In the genomic region with DNA sequence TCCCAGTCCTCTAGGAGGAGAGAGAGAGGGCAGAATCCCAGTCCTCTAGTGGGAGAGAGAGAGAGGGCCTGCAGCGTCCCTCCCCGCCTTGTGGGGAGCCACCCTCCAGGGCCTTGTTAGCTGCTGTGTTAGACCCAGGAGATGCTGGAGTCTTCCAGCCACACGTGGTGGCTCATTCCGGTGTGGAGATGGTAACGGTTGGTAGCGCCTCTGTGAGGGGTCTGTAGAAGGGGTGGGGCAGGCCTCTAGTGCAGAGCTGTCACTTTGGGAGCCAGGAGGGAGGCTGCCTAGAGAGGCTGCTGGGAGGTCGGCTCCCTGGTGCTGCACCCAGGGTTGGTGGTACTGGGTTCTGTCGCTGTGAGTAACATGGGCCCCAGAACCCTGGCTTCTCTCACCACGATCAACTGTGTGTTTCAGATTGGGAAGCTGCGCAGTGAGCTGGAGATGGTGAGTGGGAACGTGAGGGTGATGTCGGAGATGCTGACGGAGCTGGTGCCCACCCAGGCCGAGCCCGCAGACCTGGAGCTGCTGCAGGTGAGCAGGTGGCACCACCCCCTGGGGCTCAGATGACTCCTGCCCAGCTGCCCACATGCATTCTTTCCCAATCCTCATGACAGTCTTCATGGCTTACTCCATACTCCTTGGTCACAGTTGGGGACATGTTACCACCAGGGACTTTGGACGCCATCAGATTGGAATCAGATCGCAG, we compare ENCODE assay signal across 23 cellular contexts.
"Had no signal": no experiment of that assay in that cellular context is flagged by ENCODE, and none has a peak within 500 bp of the region (broad histone marks: within the 10 kb centered on the region; RNA-seq: fewer than 3 reads in every experiment).

No MANE protein-coding gene starts in this region.

- H3K4me1 Mint-ChIP-seq: WTC11 had no signal

- H3K9me3 ChIP-seq: adrenal gland, stomach, transverse colon, uterus had no signal

- DNase-seq: activated naive CD4-positive, alpha-beta T cell; activated T-cell treated with anti-CD3 and anti-CD28 coated beads, Interleukin-2, amount 50 U/mL, for 24 hours; adrenal gland; cerebellar nuclear complex; immature natural killer cell; kidney glomerular epithelial cell; midbrain; stimulated activated CD4-positive, alpha-beta T cell treated with anti-CD3 and anti-CD28 coated beads, Interleukin-12 subunit alpha, Interleukin-12 subunit beta, amount 100 ng/mL, for 4 hours; stimulated activated CD4-positive, alpha-beta T cell treated with anti-CD3 and anti-CD28 coated beads, Interleukin-4, amount 100 ng/mL, for 4 hours; stomach; T-helper 1 cell; T1000; transverse colon; uterus had no signal

- H3K9me3 Mint-ChIP-seq: activated T-cell treated with anti-CD3 and anti-CD28 coated beads, Interleukin-2, amount 50 U/mL, for 24 hours; activated T-helper 2 cell treated with anti-CD3 and anti-CD28 coated beads, Interferon-gamma antibody, Interleukin-2, Interleukin-4, amounts not matched to agents 10 μg/mL and 5 μg/mL and 100 μg/mL, durations not matched to agents 14 hours and 24 hours and 36 hours; immature natural killer cell; natural killer cell treated with Interleukin-12 subunit alpha and Interleukin-12 subunit beta and Interleukin-15 and Interleukin-18, amount 100 ng/mL, for 72 hours; WTC11 had no signal

- FAIRE-seq: astrocyte, endometrium had no signal

- H3K27ac ChIP-seq: coronary artery, parathyroid adenoma, transverse colon, uterus had no signal

- H3K4me3 ChIP-seq: adrenal gland, coronary artery, stomach, transverse colon, uterus had no signal

- H3K27me3 Mint-ChIP-seq: activated naive CD8-positive, alpha-beta T cell; activated T-cell treated with anti-CD3 and anti-CD28 coated beads, Interleukin-2, amount 50 U/mL, for 24 hours; natural killer cell treated with Interleukin-12 subunit alpha and Interleukin-12 subunit beta and Interleukin-15 and Interleukin-18, amount 100 ng/mL, for 72 hours had no signal

- H3K27me3 ChIP-seq: adrenal gland, stomach, transverse colon, uterus had no signal

- H3K36me3 ChIP-seq: uterus had no signal

- ATAC-seq: natural killer cell treated with Interleukin-12 subunit alpha and Interleukin-12 subunit beta and Interleukin-15 and Interleukin-18, amount 100 ng/mL, for 72 hours; right cardiac atrium; WTC11 had no signal

- H3K27ac Mint-ChIP-seq: activated naive CD8-positive, alpha-beta T cell; activated T-cell treated with anti-CD3 and anti-CD28 coated beads, Interleukin-2, amount 50 U/mL, for 24 hours; activated T-helper 2 cell treated with anti-CD3 and anti-CD28 coated beads, Interferon-gamma antibody, Interleukin-2, Interleukin-4, amounts not matched to agents 10 μg/mL and 5 μg/mL and 100 μg/mL, durations not matched to agents 14 hours and 24 hours and 36 hours; natural killer cell treated with Interleukin-12 subunit alpha and Interleukin-12 subunit beta and Interleukin-15 and Interleukin-18, amount 100 ng/mL, for 72 hours; WTC11 had no signal

- H2AFZ ChIP-seq: parathyroid adenoma had no signal

- H3K9ac ChIP-seq: parathyroid adenoma had no signal

- H3K4me3 Mint-ChIP-seq: activated naive CD8-positive, alpha-beta T cell; activated T-cell treated with anti-CD3 and anti-CD28 coated beads, Interleukin-2, amount 50 U/mL, for 24 hours; immature natural killer cell; natural killer cell treated with Interleukin-12 subunit alpha and Interleukin-12 subunit beta and Interleukin-15 and Interleukin-18, amount 100 ng/mL, for 72 hours; WTC11 had no signal
